Comparison of ENCODE assay signal across 18 cellular contexts in the genomic region with DNA sequence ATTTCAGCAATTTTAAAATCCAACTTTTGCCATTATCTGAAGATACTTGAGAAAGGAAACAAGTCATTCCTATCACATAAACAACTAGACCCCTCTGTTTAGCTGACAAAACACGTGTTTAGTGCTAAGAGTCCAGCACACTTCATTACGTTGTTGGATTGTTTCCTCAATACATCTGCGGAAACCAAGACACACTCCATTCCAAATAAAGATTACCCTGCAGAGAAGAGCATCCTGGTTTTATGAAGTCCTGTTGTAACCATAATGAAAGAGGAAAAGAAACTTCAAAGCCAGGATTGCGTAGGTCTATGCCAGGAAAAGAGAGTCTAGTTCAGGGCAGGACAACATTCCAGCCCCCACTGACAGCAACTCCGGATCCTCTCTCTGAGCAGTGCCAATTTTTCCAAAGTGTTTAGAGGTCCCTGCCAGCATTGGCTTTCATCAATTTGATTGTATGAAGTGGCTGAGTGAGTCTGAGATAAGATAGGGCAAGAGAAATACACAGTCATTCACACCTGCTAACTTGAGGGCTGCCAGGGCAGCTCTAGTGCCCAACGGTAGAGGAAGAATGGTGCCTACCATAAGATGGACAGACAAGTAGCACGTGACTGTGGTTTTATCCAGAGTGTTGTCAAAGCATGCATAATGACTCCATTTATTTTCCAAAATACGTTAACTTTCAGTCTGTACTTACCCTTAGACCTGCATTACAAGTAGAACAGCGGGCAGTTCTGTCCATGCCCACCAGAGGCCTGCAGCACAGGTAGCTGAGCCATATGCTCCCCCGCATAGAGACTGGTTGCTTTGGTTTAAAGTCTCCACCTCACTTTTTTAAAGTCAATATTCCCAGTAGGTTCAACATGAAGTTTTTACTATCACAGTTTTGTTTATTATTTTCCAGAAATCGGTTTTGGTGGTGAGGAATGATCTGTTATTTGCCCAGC. TPM values are rescaled to one million over a fixed set of nuclear protein-coding genes. Genes with fewer than 3 reads are reported as not detected.
"Had no signal": no experiment of that assay in that cellular context is flagged by ENCODE, and none has a peak within 500 bp of the region (broad histone marks: within the 10 kb centered on the region; RNA-seq: fewer than 3 reads in every experiment).

No MANE protein-coding gene starts in this region.

- H3K4me1 ChIP-seq: esophagus squamous epithelium, psoas muscle, testis had no signal

- DNase-seq: activated B cell treated with CpG ODN at 0.5 μM for 24 hours; activated CD4-positive, alpha-beta memory T cell treated with anti-CD3 and anti-CD28 coated beads, Interleukin-2, amount 10 ng/mL, durations not matched to agents 7 days and 5 days; activated CD4-positive, alpha-beta T cell treated with anti-CD3 and anti-CD28 coated beads for 48 hours; activated CD8-positive, alpha-beta memory T cell treated with anti-CD3 and anti-CD28 coated beads, Interleukin-2, amount 10 ng/mL, durations not matched to agents 7 days and 5 days; activated naive CD4-positive, alpha-beta T cell treated with Interleukin-2 at 50 U/mL for 16 hours; effector CD4-positive, alpha-beta T cell; esophagus squamous epithelium; naive B cell; psoas muscle; right cardiac atrium; stimulated activated CD4-positive, alpha-beta T cell treated with anti-CD3 and anti-CD28 coated beads, Interleukin-15, amount 100 ng/mL, for 24 hours; stimulated activated CD4-positive, alpha-beta T cell treated with anti-CD3 and anti-CD28 coated beads, Interleukin-4, amount 100 ng/mL, for 1 hour; testis had no signal

- H3K36me3 ChIP-seq: esophagus squamous epithelium had no signal

- H3K9me3 ChIP-seq: psoas muscle, testis had no signal

- ATAC-seq: activated CD8-positive, alpha-beta memory T cell treated with anti-CD3 and anti-CD28 coated beads, Interleukin-2, amount 10 ng/mL, durations not matched to agents 7 days and 5 days; psoas muscle had no signal

- H3K4me3 ChIP-seq: coronary artery, esophagus squamous epithelium, psoas muscle, SK-N-MC, skin epidermis, testis had no signal

RNA-seq across cellular contexts. Expression of a gene that starts 23.7 kb away (rescaled TPM):
- total RNA-seq: activated B cell treated with CpG ODN at 0.5 μM for 24 hours; activated CD4-positive, alpha-beta memory T cell treated with anti-CD3 and anti-CD28 coated beads, Interleukin-2, amount 10 ng/mL, durations not matched to agents 7 days and 5 days; activated CD8-positive, alpha-beta memory T cell treated with anti-CD3 and anti-CD28 coated beads, Interleukin-2, amount 10 ng/mL, durations not matched to agents 7 days and 5 days; activated T-helper 2 cell treated with anti-CD3 and anti-CD28 coated beads, Interferon-gamma antibody, Interleukin-2, Interleukin-4, amounts not matched to agents 10 μg/mL and 5 μg/mL and 100 μg/mL, durations not matched to agents 14 hours and 24 hours and 36 hours; T-helper 2 cell treated with Interferon-gamma antibody and Interleukin-4, amounts not matched to agents 100 ng/mL and 5 ng/mL, for 36 hours had no signal
